In the genomic region with DNA sequence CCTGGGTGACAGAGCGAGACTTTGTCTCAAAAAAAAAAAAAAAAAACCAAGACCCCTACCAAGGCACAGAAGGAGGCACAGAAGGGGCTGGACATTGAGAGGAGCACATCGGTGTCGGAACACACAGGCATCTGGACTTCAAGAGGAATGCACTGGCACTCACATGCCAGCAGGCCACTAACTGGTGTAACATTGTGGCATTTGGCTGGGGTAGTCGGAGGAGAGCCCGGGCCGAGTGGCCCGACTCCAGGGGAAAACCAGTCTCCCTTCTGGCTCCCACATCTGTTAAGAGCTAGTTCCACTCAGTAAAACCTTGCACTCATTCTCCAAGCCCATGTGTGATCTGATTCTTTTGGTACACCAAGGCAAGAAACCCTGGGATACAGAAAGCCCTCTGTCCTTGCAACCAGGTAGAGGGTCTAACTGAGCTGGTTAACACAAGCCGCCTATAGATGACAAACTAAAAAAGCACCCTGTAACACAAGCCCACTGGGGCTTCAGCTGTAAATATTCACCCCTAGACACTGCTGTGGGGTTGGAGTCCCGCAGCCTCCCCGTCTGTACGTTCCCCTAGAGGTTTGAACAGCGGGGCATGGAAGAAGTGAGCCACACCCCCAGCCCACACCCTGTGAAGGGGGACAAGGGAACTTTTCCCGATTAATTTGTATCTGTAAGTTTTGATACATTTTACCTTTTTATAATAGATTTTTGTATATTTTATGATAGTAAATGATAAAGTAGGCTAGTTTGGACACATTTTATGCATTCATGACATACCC, we compare ENCODE assay signal across 1 cellular context.
TF ChIP-seq lines count a peak whose summit lies in the region.

No MANE protein-coding gene starts in this region.

TF ChIP-seq in H1, 55 proteins besides CTCF, POLR2A, EP300 and RAD21:
- no peak for TF ChIP-seq HDAC2 (IDR thresholded peaks at IDR 0.05; ENCODE audit: borderline replicate concordance in 1 of 2, low read depth in 2 of 2, low read length in 2 of 2)
- TF ChIP-seq KDM4A (IDR thresholded peaks at IDR 0.05; ENCODE audit: low read depth, low read length, severe bottlenecking): no peak
- no peak for TF ChIP-seq BACH1 (IDR thresholded peaks at IDR 0.05; ENCODE audit: low read length)
TF ChIP-seq in H1: peak in this region for 0.
